In the genomic region with DNA sequence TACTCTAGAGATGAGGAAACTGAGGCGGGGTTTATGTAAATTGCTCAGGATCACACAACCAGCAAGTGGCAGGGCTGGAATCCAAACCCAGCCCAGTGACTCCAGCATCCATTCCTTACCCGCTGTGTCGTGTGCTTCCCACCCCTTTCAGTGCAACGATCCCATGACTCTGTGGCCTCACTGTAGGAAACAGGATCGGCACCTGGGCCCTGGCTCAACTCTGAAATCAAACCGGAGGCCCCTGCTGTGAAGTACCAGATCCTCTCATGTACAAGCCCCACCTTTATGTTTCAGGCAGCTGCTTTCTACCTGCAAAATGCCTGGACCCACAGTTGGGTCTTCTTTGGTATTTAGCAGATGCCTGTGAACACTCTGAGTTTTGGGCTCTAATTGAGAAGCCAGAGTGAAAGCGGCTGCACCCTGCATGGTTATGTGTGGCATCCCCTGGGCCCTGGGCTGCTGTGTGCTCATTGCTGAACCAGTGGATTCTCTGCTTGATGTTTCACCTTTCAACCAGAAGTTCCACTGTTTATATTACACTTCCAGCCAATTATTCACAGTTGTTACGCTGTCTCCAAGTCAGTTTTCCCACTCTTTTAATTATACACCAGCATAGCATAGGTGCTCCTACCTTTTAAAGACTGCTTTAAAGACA, we compare ENCODE assay signal across 20 cellular contexts. TPM values are rescaled to one million over a fixed set of nuclear protein-coding genes. Genes with fewer than 3 reads are reported as not detected.
DNase-seq lines count a peak whose midpoint lies in the region; ATAC-seq lines count a peak whose summit lies in the region.
"Had no signal": no experiment of that assay in that cellular context is flagged by ENCODE, and none has a peak within 500 bp of the region (broad histone marks: within the 10 kb centered on the region; RNA-seq: fewer than 3 reads in every experiment).

No MANE protein-coding gene starts in this region.

- DNase-seq in G401 (ENCODE audit: low spot score) (peak; percentile 80), NCI-H2171 (lab: John Stamatoyannopoulos, UW) (peak; percentile 31), fibroblast of gingiva (ENCODE audit: low read depth) (peak; percentile 55), trophoblast cell (peak; percentile 58 to 67)
- no peak for DNase-seq in activated CD4-positive, CD25-positive, alpha-beta regulatory T cell treated with anti-CD3 and anti-CD28 coated beads, Interleukin-2, amount 50 U/mL, for 72 hours
- DNase-seq: activated CD4-positive, alpha-beta T cell treated with anti-CD3 and anti-CD28 coated beads, Interleukin-2, amount 50 U/mL, for 1 hour; activated CD8-positive, alpha-beta memory T cell treated with anti-CD3 and anti-CD28 coated beads, Interleukin-2, amount 50 U/mL, for 4 hours; activated effector memory CD4-positive, alpha-beta T cell treated with Interleukin-2 at 50 U/mL for 16 hours; activated naive CD8-positive, alpha-beta T cell treated with anti-CD3 and anti-CD28 coated beads, Interleukin-2, amount 50 U/mL, for 24 hours; H9; lower lobe of right lung; MM.1S; NCI-H1694; NCI-H524 treated with DMSO at 0.1 percent for 48 hours; nucleus accumbens; SW 1271 had no signal

- no peak overlapping the region for H2BK5ac ChIP-seq in trophoblast cell (ENCODE audit: low read depth, low read length, poor library complexity)

- H2BK12ac ChIP-seq in trophoblast cell (ENCODE audit: low read length), result no peak overlapping the region

- H3K79me1 ChIP-seq in trophoblast cell (ENCODE audit: low read length), result no peaks in the 10 kb centered on the region

- no peak overlapping the region for H3K4me2 ChIP-seq in trophoblast cell (ENCODE audit: low read length)

- no peaks in the 10 kb centered on the region for H3K4me1 ChIP-seq in trophoblast cell (ENCODE audit: control insufficient read depth in 1 of 2, insufficient read depth in 2 of 2, low read length in 2 of 2)

- no peaks in the 10 kb centered on the region for H3K27me3 ChIP-seq in trophoblast cell (ENCODE audit: insufficient read depth, low read length)
- H3K27me3 ChIP-seq: dorsolateral prefrontal cortex had no signal

- no peak overlapping the region for H2AK5ac ChIP-seq in trophoblast cell (ENCODE audit: low read length)

- H3K14ac ChIP-seq in trophoblast cell (ENCODE audit: low read length), result no peak overlapping the region

- H4K91ac ChIP-seq in trophoblast cell (ENCODE audit: low read depth, low read length), result no peak overlapping the region

- H3K23ac ChIP-seq in trophoblast cell (ENCODE audit: low read length), result no peak overlapping the region

- no peak overlapping the region for H3K4ac ChIP-seq in trophoblast cell (ENCODE audit: low read depth, low read length)

- no CpG with 5 or more reads among the region's 8 CpGs for WGBS in trophoblast cell (ENCODE audit: extremely low coverage, insufficient coverage, insufficient read length)

- no peaks in the 10 kb centered on the region for H3K79me2 ChIP-seq in trophoblast cell (ENCODE audit: control insufficient read depth, insufficient read depth, low read length, poor library complexity)

- H2BK120ac ChIP-seq in trophoblast cell (ENCODE audit: insufficient read depth, low read length, poor library complexity), result no peak overlapping the region

- no peak overlapping the region for H3K27ac ChIP-seq in trophoblast cell (ENCODE audit: low read depth, low read length)
- H3K27ac ChIP-seq: lower lobe of right lung had no signal

- no peak overlapping the region for H4K12ac ChIP-seq in trophoblast cell (ENCODE audit: low read depth, low read length)

- H3K18ac ChIP-seq in trophoblast cell (ENCODE audit: low read length), result no peak overlapping the region

- peak overlapping the region; percentile 35 for H2AFZ ChIP-seq in trophoblast cell (ENCODE audit: insufficient read depth, low read length, poor library complexity)

- no peaks in the 10 kb centered on the region for H3K36me3 ChIP-seq in trophoblast cell (ENCODE audit: control insufficient read depth in 1 of 2, insufficient read depth in 2 of 2, low read length in 2 of 2)
- H3K36me3 ChIP-seq: lower lobe of right lung had no signal

- no peaks in the 10 kb centered on the region for H3K9me3 ChIP-seq in trophoblast cell (ENCODE audit: insufficient read depth, low read depth, low read length)
- H3K9me3 ChIP-seq: lower lobe of right lung had no signal

- no peak for ATAC-seq in GM19397 (IDR thresholded peaks at IDR 0.05; ENCODE audit: unreplicated experiment)
- no peak for ATAC-seq in HG02885 (IDR thresholded peaks at IDR 0.05; ENCODE audit: poor library complexity, unreplicated experiment)
- ATAC-seq: activated naive CD8-positive, alpha-beta T cell treated with anti-CD3 and anti-CD28 coated beads, Interleukin-2, amount 50 U/mL, for 24 hours; lower lobe of right lung; stimulated activated effector memory CD8-positive, alpha-beta T cell treated with anti-CD3 and anti-CD28 coated beads, Interleukin-12 subunit alpha, Interleukin-12 subunit beta, amount 100 ng/mL, for 72 hours had no signal

- in situ Hi-C loops in G401 (cut with HindIII; ENCODE audit: low sequenced_read_pairs), result no loop called here

- no peak overlapping the region for H4K8ac ChIP-seq in trophoblast cell (ENCODE audit: low read depth, low read length)

- no peak overlapping the region for H3K4me3 ChIP-seq in trophoblast cell (ENCODE audit: low read depth, low read length)
- H3K4me3 ChIP-seq: dorsolateral prefrontal cortex, lower lobe of right lung had no signal

- H3K9ac ChIP-seq in trophoblast cell (ENCODE audit: low read length), result no peak overlapping the region

RNA-seq across cellular contexts. Expression of a gene that starts 36.7 kb away (rescaled TPM):
- 1.1 TPM in 1 of 2 replicates, not detected in the other for total RNA-seq in G401 (2014; rRNA removed; shearing (Covaris generic))
- 1.9 and 2.0 TPM in 2 replicates for polyA plus RNA-seq in trophoblast cell (2013)
